ENCODE assay signal across 8 cellular contexts in the genomic region with DNA sequence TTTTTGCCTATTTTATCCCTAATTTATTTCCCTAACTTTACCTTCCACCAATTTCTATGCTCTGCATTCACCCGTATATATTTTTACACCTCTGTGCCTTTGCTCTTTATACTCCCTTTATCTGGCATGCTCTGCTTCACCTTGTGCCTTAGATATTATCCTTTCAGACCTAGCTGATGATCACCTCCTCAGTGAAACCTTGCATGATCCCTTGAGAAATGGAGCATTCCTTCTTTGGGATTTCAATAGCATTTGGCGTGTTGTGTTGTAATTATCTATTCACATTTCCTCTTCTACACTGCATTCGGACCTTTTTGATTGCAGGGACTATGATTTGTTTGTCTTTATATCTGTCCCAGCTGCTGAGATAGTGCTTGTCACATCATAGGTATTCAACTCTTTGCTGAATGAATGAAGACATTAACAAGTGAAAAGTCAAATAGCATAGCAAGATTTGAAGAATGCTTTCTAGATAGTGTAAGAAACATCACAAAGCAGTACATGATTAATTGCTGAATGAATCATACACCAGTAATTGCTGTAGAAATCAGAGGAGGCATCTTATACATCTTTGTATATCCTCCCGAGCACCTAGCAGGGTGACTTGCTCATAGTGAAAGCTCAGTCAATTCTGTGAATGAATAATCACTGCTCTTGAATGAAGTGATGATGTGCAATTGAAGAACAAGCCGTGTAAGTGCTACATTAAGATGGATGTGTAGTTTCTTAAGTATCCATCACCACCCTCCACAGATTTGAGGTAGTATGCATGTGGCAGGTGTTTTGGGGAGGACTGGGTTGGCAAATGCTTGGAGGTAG. TPM values are rescaled to one million over a fixed set of nuclear protein-coding genes. Genes with fewer than 3 reads are reported as not detected.
DNase-seq lines count a peak whose midpoint lies in the region; ATAC-seq and TF ChIP-seq lines count a peak whose summit lies in the region.

No MANE protein-coding gene starts in this region.

- no peak for TF ChIP-seq POLR2A in body of pancreas (IDR thresholded peaks at IDR 0.05)

- no peaks in the 10 kb centered on the region for H3K9me2 ChIP-seq in GM23338 (ENCODE audit: insufficient read depth)

- peaks cover 2% of the 10 kb centered on the region for H3K27me3 Mint-ChIP-seq in GM23338 (ENCODE audit: insufficient read depth, low read depth, poor library complexity)

- H3K9me3 Mint-ChIP-seq in GM23338, result no peaks in the 10 kb centered on the region

- peaks cover 27% of the 10 kb centered on the region for H3K4me1 ChIP-seq in body of pancreas
- H3K4me1 ChIP-seq in GM23338 (ENCODE audit: insufficient read depth), result peaks cover 20% of the 10 kb centered on the region

- TF ChIP-seq CTCF in body of pancreas (IDR thresholded peaks at IDR 0.05) (no peak), GM23338 (conservative IDR thresholded peaks at IDR 0.05; ENCODE audit: low read depth in 2 of 2) (no peak)

- 0 out of 2 replicates have a peak, but pooled peaks cover 10% of the 10 kb centered on the region for H4K20me1 ChIP-seq in GM23338 (replicated peaks; ENCODE audit: insufficient read depth)

- H2AFZ ChIP-seq in GM23338, result no peak overlapping the region

- H3K9me3 ChIP-seq in body of pancreas, result no peaks in the 10 kb centered on the region

- H3K27ac Mint-ChIP-seq in GM23338, result no peak overlapping the region

- H3K36me3 Mint-ChIP-seq in GM23338 (ENCODE audit: low read depth), result peaks cover 3% of the 10 kb centered on the region; the same call in 1 of the 3 replicates

- peak; percentile 23 for DNase-seq in stimulated activated naive CD4-positive, alpha-beta T cell treated with Interleukin-2 at 50 U/mL for 16 hours (lab: John Stamatoyannopoulos, UW)
- no peak for DNase-seq in stimulated activated naive CD4-positive, alpha-beta T cell (lab: John Stamatoyannopoulos, UW)
- DNase-seq in body of pancreas (no peak), mesenteric fat pad (ENCODE audit: low spot score) (no peak), GM23338 (ENCODE audit: low spot score) (no peak), NCI-H1105 (lab: John Stamatoyannopoulos, UW) (no peak)

- peak; percentile 37 for ATAC-seq in HG03432 (IDR thresholded peaks at IDR 0.05; ENCODE audit: unreplicated experiment)
- no peak for ATAC-seq in body of pancreas
- no peak for ATAC-seq in GM23338
- ATAC-seq in HG03025 (IDR thresholded peaks at IDR 0.05; ENCODE audit: low FRiP score, unreplicated experiment), result no peak

- H3F3A ChIP-seq in GM23338 (replicated peaks; ENCODE audit: low read depth), result peaks cover 4% of the 10 kb centered on the region; the same call in 1 of the 2 replicates

- no peak overlapping the region for H3K4me3 Mint-ChIP-seq in GM23338

- peak overlapping the region in 3 of 4 donors; percentile 98 to 99 (median 99) for H3K27ac ChIP-seq in body of pancreas
- H3K27ac ChIP-seq in GM23338 (ENCODE audit: low read depth), result no peak overlapping the region

- H3K27me3 ChIP-seq in body of pancreas (no peaks in the 10 kb centered on the region), GM23338 (ENCODE audit: insufficient read depth) (no peaks in the 10 kb centered on the region)

- 48 to 50% methylated on average over 5 of the region's 5 CpGs for WGBS in body of pancreas, 2 donors

- H3K4me1 Mint-ChIP-seq in GM23338, result peaks cover 11% of the 10 kb centered on the region

- intact Hi-C loops in body of pancreas (cut with DNase I), result no loop called here

- H3K36me3 ChIP-seq in body of pancreas (replicated peaks in 1 of 2; ENCODE audit: insufficient read depth in 1 of 2, low read depth in 2 of 2) (no peaks in the 10 kb centered on the region), GM23338 (ENCODE audit: insufficient read depth) (no peaks in the 10 kb centered on the region)

- no peak overlapping the region for H3K4me3 ChIP-seq in body of pancreas
- no peak overlapping the region for H3K4me3 ChIP-seq in GM23338

- peaks cover 25% of the 10 kb centered on the region for H3K79me2 ChIP-seq in GM23338 (replicated peaks; ENCODE audit: insufficient read depth)

- H3K4me2 ChIP-seq in GM23338, result no peak overlapping the region

TF ChIP-seq in GM23338, 12 proteins besides CTCF, POLR2A, EP300 and RAD21 (continues in another document):
- no peak for TF ChIP-seq ZNF114 (CRISPR knock-in tag; IDR thresholded peaks at IDR 0.05)
- no peak for TF ChIP-seq NANOG (IDR thresholded peaks at IDR 0.05; ENCODE audit: borderline replicate concordance)
- no peak for TF ChIP-seq EZH2 (IDR thresholded peaks at IDR 0.05; ENCODE audit: low read depth, unreplicated experiment)
- no peak for TF ChIP-seq EZH2phosphoT487 (IDR thresholded peaks at IDR 0.05; ENCODE audit: unreplicated experiment)
- TF ChIP-seq STAT1 (IDR thresholded peaks at IDR 0.05; ENCODE audit: unreplicated experiment), result no peak
- TF ChIP-seq, protein P1, sequence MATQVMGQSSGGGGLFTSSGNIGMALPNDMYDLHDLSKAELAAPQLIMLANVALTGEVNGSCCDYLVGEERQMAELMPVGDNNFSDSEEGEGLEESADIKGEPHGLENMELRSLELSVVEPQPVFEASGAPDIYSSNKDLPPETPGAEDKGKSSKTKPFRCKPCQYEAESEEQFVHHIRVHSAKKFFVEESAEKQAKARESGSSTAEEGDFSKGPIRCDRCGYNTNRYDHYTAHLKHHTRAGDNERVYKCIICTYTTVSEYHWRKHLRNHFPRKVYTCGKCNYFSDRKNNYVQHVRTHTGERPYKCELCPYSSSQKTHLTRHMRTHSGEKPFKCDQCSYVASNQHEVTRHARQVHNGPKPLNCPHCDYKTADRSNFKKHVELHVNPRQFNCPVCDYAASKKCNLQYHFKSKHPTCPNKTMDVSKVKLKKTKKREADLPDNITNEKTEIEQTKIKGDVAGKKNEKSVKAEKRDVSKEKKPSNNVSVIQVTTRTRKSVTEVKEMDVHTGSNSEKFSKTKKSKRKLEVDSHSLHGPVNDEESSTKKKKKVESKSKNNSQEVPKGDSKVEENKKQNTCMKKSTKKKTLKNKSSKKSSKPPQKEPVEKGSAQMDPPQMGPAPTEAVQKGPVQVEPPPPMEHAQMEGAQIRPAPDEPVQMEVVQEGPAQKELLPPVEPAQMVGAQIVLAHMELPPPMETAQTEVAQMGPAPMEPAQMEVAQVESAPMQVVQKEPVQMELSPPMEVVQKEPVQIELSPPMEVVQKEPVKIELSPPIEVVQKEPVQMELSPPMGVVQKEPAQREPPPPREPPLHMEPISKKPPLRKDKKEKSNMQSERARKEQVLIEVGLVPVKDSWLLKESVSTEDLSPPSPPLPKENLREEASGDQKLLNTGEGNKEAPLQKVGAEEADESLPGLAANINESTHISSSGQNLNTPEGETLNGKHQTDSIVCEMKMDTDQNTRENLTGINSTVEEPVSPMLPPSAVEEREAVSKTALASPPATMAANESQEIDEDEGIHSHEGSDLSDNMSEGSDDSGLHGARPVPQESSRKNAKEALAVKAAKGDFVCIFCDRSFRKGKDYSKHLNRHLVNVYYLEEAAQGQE (IDR thresholded peaks at IDR 0.05; ENCODE audit: unreplicated experiment), result no peak
- no peak for TF ChIP-seq CREB1 (CRISPR knock-in tag; IDR thresholded peaks at IDR 0.05; ENCODE audit: low read depth)
- no peak for TF ChIP-seq ZNF331 (CRISPR knock-in tag; IDR thresholded peaks at IDR 0.05; ENCODE audit: low read depth)
- no peak for TF ChIP-seq JUNB (IDR thresholded peaks at IDR 0.05; ENCODE audit: unreplicated experiment)
- TF ChIP-seq ETS1 (IDR thresholded peaks at IDR 0.05), result no peak
- TF ChIP-seq POLR2AphosphoS5 (IDR thresholded peaks at IDR 0.05; ENCODE audit: low read depth), result no peak

RNA-seq across cellular contexts. Expression of gene TM9SF3, which starts 2.0 kb away (rescaled TPM):
- total RNA-seq in body of pancreas (10 to 100 TPM; 73.7 to 75.2 TPM), mesenteric fat pad (139 TPM)
- 72.5 and 82.7 TPM in 2 replicates for total RNA-seq in GM23338 (2014; rRNA removed; shearing (Covaris generic))
- polyA plus RNA-seq in GM23338 (2016; fragmentation: Nextera tagmentation; extraction: Ambion mirVana), result 32.6 and 37.3 TPM in 2 replicates
